In genomic region chr12:49287876-49288275, GRCh38 we compare ENCODE assay signal across 21 cellular contexts. TPM values are rescaled to one million over a fixed set of nuclear protein-coding genes. Genes with fewer than 3 reads are reported as not detected.
DNase-seq lines count a peak whose midpoint lies in the region; ATAC-seq and TF ChIP-seq lines count a peak whose summit lies in the region.
"Had no signal": no experiment of that assay in that cellular context is flagged by ENCODE, and none has a peak within 500 bp of the region (broad histone marks: within the 10 kb centered on the region; RNA-seq: fewer than 3 reads in every experiment).

No MANE protein-coding gene starts in this region.

- no peak overlapping the region for H3K4me3 Mint-ChIP-seq in endodermal cell
- H3K4me3 Mint-ChIP-seq in immature natural killer cell = no peak overlapping the region
- H3K4me3 Mint-ChIP-seq: CD8-positive, alpha-beta memory T cell; H9 had no signal

- H3K9me3 ChIP-seq in endodermal cell (ENCODE audit: control insufficient read depth, low read length) = no peaks in the 10 kb centered on the region
- H3K9me3 ChIP-seq in neuronal stem cell (replicated peaks in 1 of 2; ENCODE audit: control insufficient read depth in 2 of 2, insufficient read depth in 1 of 2, low read depth in 1 of 2, low read length in 2 of 2) = no peaks in the 10 kb centered on the region

- H3K4ac ChIP-seq in neuronal stem cell (ENCODE audit: low read length) = no peak overlapping the region

- in situ Hi-C loops in GM13977 (cut with MboI; ENCODE audit: low pct_unique_long_range_greater_than_20kb, low sequenced_read_pairs, unreplicated experiment) = no loop called here

- H3K4me2 ChIP-seq in neuronal stem cell (ENCODE audit: insufficient read depth, low read length, poor library complexity, severe bottlenecking) = no peak overlapping the region
- H3K4me2 ChIP-seq: PC-9 had no signal

- H3K14ac ChIP-seq in neuronal stem cell (ENCODE audit: low read length) = no peak overlapping the region

- H3K36me3 ChIP-seq in endodermal cell (ENCODE audit: control insufficient read depth, insufficient read depth, low read length) (no peaks in the 10 kb centered on the region), neuronal stem cell (replicated peaks in 1 of 2; ENCODE audit: control insufficient read depth in 2 of 2, insufficient read depth in 2 of 2, low read length in 2 of 2) (no peaks in the 10 kb centered on the region)

- no peak overlapping the region for H2AK5ac ChIP-seq in neuronal stem cell (ENCODE audit: low read depth, low read length)

- no peak overlapping the region for H2AFZ ChIP-seq in neuronal stem cell (ENCODE audit: low read length)
- H2AFZ ChIP-seq: PC-9 had no signal

- H3K79me1 ChIP-seq in neuronal stem cell (ENCODE audit: low read depth, low read length) = no peaks in the 10 kb centered on the region

- H2BK15ac ChIP-seq in neuronal stem cell (ENCODE audit: low read length) = peak overlapping the region; percentile 73

- WGBS in endodermal cell (ENCODE audit: insufficient coverage in 1 of 2, insufficient read length in 1 of 2), 2 experiments = 62 to 66% methylated on average over 5 to 6 of the region's 6 CpGs
- WGBS in neuronal stem cell (ENCODE audit: extremely low coverage in 2 of 2, insufficient read length in 2 of 2, insufficient replicate concordance in 1 of 2), 2 donors = no CpG with 5 or more reads among the region's 6 CpGs

- H3K27ac ChIP-seq in endodermal cell (ENCODE audit: low read depth, low read length) (no peak overlapping the region), neuronal stem cell (replicated peaks; ENCODE audit: low read length) (no peak overlapping the region)
- H3K27ac ChIP-seq: HL-60, PC-9, RWPE1 had no signal

- peaks cover 41% of the 10 kb centered on the region for H3K27me3 Mint-ChIP-seq in endodermal cell (ENCODE audit: insufficient read depth)
- H3K27me3 Mint-ChIP-seq in immature natural killer cell (ENCODE audit: low read depth in 3 of 3) = peaks cover 3 to 17% (median 7%) of the 10 kb centered on the region in 3 donors

- H3K36me3 Mint-ChIP-seq in endodermal cell (ENCODE audit: low read depth) (no peaks in the 10 kb centered on the region), immature natural killer cell (no peaks in the 10 kb centered on the region)
- H3K36me3 Mint-ChIP-seq: CD8-positive, alpha-beta memory T cell had no signal

- TF ChIP-seq CTCF in GM13977 (IDR thresholded peaks at IDR 0.05; ENCODE audit: extremely low read depth, insufficient read depth, missing control alignments) (peak; percentile 2), endodermal cell (conservative IDR thresholded peaks at IDR 0.05) (no peak)

- peak overlapping the region; percentile 11 for H4K91ac ChIP-seq in neuronal stem cell (ENCODE audit: low read depth, low read length, poor library complexity)

- H3K27ac Mint-ChIP-seq in endodermal cell (no peak overlapping the region), immature natural killer cell (no peak overlapping the region)
- H3K27ac Mint-ChIP-seq: H9 had no signal

- no peak overlapping the region for H3K4me3 ChIP-seq in endodermal cell (ENCODE audit: low read length)
- peak overlapping the region in 1 of 2 donors; percentile 64 for H3K4me3 ChIP-seq in neuronal stem cell (ENCODE audit: low read length in 2 of 2)
- H3K4me3 ChIP-seq: PC-9 had no signal

- no peak overlapping the region for H2BK12ac ChIP-seq in neuronal stem cell (ENCODE audit: low read length)

- peaks cover 5% of the 10 kb centered on the region for H3K4me1 ChIP-seq in endodermal cell (ENCODE audit: control insufficient read depth, insufficient read depth, low read length)
- peaks cover 3 to 5% of the 10 kb centered on the region in 2 donors for H3K4me1 ChIP-seq in neuronal stem cell (ENCODE audit: control insufficient read depth in 2 of 2, insufficient read depth in 1 of 2, low read depth in 1 of 2, low read length in 2 of 2)

- peak overlapping the region; percentile 38 for H3K23ac ChIP-seq in neuronal stem cell (ENCODE audit: low read depth, low read length, poor library complexity)

- no peak overlapping the region for H3K9ac ChIP-seq in endodermal cell (ENCODE audit: extremely low read depth, low read length, poor library complexity, severe bottlenecking)
- no peak overlapping the region for H3K9ac ChIP-seq in neuronal stem cell (ENCODE audit: low read depth, low read length, poor library complexity)

- H3K4me1 Mint-ChIP-seq in endodermal cell = peaks cover 3% of the 10 kb centered on the region
- no peaks in the 10 kb centered on the region for H3K4me1 Mint-ChIP-seq in immature natural killer cell
- H3K4me1 Mint-ChIP-seq: CD8-positive, alpha-beta memory T cell had no signal

- H3K27me3 ChIP-seq in endodermal cell (ENCODE audit: control insufficient read depth, insufficient read depth, low read length, poor library complexity, severe bottlenecking) = peaks cover 16% of the 10 kb centered on the region
- peaks cover 0 to 22% (median 11%) of the 10 kb centered on the region in 3 experiments for H3K27me3 ChIP-seq in neuronal stem cell (ENCODE audit: control insufficient read depth in 3 of 3, insufficient read depth in 3 of 3, low read depth in 1 of 3, low read length in 3 of 3)

- no peak overlapping the region for H3K18ac ChIP-seq in neuronal stem cell (ENCODE audit: low read length)

- H4K8ac ChIP-seq in neuronal stem cell (ENCODE audit: low read depth, low read length) = no peak overlapping the region

- H3K9me3 Mint-ChIP-seq in endodermal cell (peaks cover 5% of the 10 kb centered on the region), immature natural killer cell (no peaks in the 10 kb centered on the region)
- H3K9me3 Mint-ChIP-seq: CD8-positive, alpha-beta memory T cell; H9 had no signal

- no peak overlapping the region for H2BK5ac ChIP-seq in neuronal stem cell (ENCODE audit: low read length)

- no peak for ATAC-seq in GM21447 (IDR thresholded peaks at IDR 0.05; ENCODE audit: unreplicated experiment)
- ATAC-seq in GM18519 (IDR thresholded peaks at IDR 0.05; ENCODE audit: low FRiP score, unreplicated experiment) = no peak

- no peak overlapping the region for H2BK120ac ChIP-seq in neuronal stem cell (ENCODE audit: low read depth, low read length)

- peak; percentile 31 for DNase-seq in activated effector memory CD4-positive, alpha-beta T cell treated with anti-CD3 and anti-CD28 coated beads, Interleukin-2, amount 50 U/mL, for 16 hours
- no peak for DNase-seq in activated effector memory CD4-positive, alpha-beta T cell treated with Interleukin-2 at 50 U/mL for 16 hours
- no peak for DNase-seq in GM13977 (ENCODE audit: low spot score)
- peak; percentile 45 for DNase-seq in endodermal cell
- no peak for DNase-seq in neuronal stem cell (ENCODE audit: low spot score)
- no peak for DNase-seq in immature natural killer cell
- DNase-seq: 8988T, NCI-H1436 treated with DMSO at 0.1 percent for 48 hours, NCI-H2227 treated with DMSO at 0.1 percent for 48 hours, NCI-H510A, SIG-M5 had no signal

RNA-seq across cellular contexts. Expression of gene PRPH, which starts 7.1 kb away (rescaled TPM):
- under 1 TPM; 0.42 to 0.51 TPM for total RNA-seq in endodermal cell
- 18.3 TPM for polyA plus RNA-seq in endodermal cell (2013, experiment 1 of 2)
- polyA plus RNA-seq in endodermal cell (2013, experiment 2 of 2) = 16.8 TPM
- 0.11 TPM for polyA plus RNA-seq in neuronal stem cell (2013, experiment 1 of 2)
- polyA plus RNA-seq in neuronal stem cell (2013, experiment 2 of 2) = 0.07 TPM
- not detected for polyA plus RNA-seq in immature natural killer cell
- total RNA-seq: Calu3; CD8-positive, alpha-beta memory T cell; HepG2; HT-29 had no signal
- polyA plus RNA-seq: CD8-positive, alpha-beta memory T cell had no signal

RNA-seq across cellular contexts. Expression of gene TUBA1C, which starts 23.0 kb away (rescaled TPM):
- 100 to 1,000 TPM; 600 to 684 TPM for total RNA-seq in endodermal cell
- polyA plus RNA-seq in endodermal cell (2013, experiment 1 of 2) = 567 TPM
- 581 TPM for polyA plus RNA-seq in endodermal cell (2013, experiment 2 of 2)
- 571 TPM for polyA plus RNA-seq in neuronal stem cell (2013, experiment 1 of 2)
- polyA plus RNA-seq in neuronal stem cell (2013, experiment 2 of 2) = 547 TPM
- 10 to 100 TPM; 27.8 to 45.8 (median 42.1) TPM for polyA plus RNA-seq in immature natural killer cell

RNA-seq across cellular contexts. Expression of gene TROAP, which starts 35.2 kb away (rescaled TPM):
- 10 to 100 TPM; 60.5 to 87.4 TPM for total RNA-seq in endodermal cell
- polyA plus RNA-seq in endodermal cell (2013, experiment 1 of 2) = 89.3 TPM
- polyA plus RNA-seq in endodermal cell (2013, experiment 2 of 2) = 86.0 TPM
- polyA plus RNA-seq in neuronal stem cell (2013, experiment 1 of 2) = 82.7 TPM
- 77.4 TPM for polyA plus RNA-seq in neuronal stem cell (2013, experiment 2 of 2)
- 1 to 10 TPM; 1.9 to 4.1 (median 2.6) TPM for polyA plus RNA-seq in immature natural killer cell

RNA-seq across cellular contexts. Expression of gene C1QL4, which starts 49.1 kb away (rescaled TPM):
- total RNA-seq in endodermal cell = under 1 TPM; 0.20 to 0.38 TPM
- 31.0 TPM for polyA plus RNA-seq in endodermal cell (2013, experiment 1 of 2)
- polyA plus RNA-seq in endodermal cell (2013, experiment 2 of 2) = 38.9 TPM
- polyA plus RNA-seq in neuronal stem cell (2013, experiment 1 of 2) = 0.77 TPM
- polyA plus RNA-seq in neuronal stem cell (2013, experiment 2 of 2) = 0.84 TPM
- not detected for polyA plus RNA-seq in immature natural killer cell
- total RNA-seq: Calu3; CD8-positive, alpha-beta memory T cell; HepG2; HT-29 had no signal
- polyA plus RNA-seq: CD8-positive, alpha-beta memory T cell had no signal

RNA-seq across cellular contexts. Expression of gene DNAJC22, which starts 58.8 kb away (rescaled TPM):
- 1 to 10 TPM; 1.9 to 4.6 TPM for total RNA-seq in endodermal cell
- polyA plus RNA-seq in endodermal cell (2013, experiment 1 of 2) = 1.9 TPM
- 2.2 TPM for polyA plus RNA-seq in endodermal cell (2013, experiment 2 of 2)
- polyA plus RNA-seq in neuronal stem cell (2013, experiment 1 of 2) = 0.14 TPM
- 0.12 TPM for polyA plus RNA-seq in neuronal stem cell (2013, experiment 2 of 2)
- not detected for polyA plus RNA-seq in immature natural killer cell
- total RNA-seq: CD8-positive, alpha-beta memory T cell had no signal
- polyA plus RNA-seq: CD8-positive, alpha-beta memory T cell had no signal

Comparison
In these comparisons a context has a peak if more than half of its experiments do, and no peak if none do; other contexts are left out.
1. DNase-seq: peak in activated effector memory CD4-positive, alpha-beta T cell treated with anti-CD3 and anti-CD28 coated beads, Interleukin-2, amount 50 U/mL, for 16 hours (single experiment) and endodermal cell (single experiment); none in activated effector memory CD4-positive, alpha-beta T cell treated with Interleukin-2 at 50 U/mL for 16 hours (single experiment), GM13977 (single experiment), neuronal stem cell (single experiment) and immature natural killer cell (0 of 3).